In the genomic region with DNA sequence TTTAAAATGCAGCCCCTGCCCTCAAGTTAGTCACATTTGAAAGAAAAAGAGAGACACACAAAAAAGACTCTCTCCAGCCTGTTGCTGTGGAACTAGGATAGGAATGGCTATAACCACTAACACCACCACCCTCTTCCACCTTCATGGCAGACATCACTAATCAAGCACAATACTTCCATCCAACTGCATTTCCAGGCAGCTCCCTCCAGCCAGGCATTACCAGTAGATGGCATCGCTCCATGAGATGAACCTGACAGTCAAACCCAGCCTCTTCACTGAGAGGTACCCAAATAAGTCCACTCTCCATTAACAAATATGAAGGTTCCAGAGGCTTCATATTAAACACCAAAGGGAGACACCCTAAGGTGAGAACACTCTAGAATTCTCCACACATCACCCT, we compare ENCODE assay signal across 12 cellular contexts. TPM values are rescaled to one million over a fixed set of nuclear protein-coding genes. Genes with fewer than 3 reads are reported as not detected.
A peak's percentile ranks its signal among the peaks of the same experiment; 100 is the strongest.
DNase-seq lines count a peak whose midpoint lies in the region; ATAC-seq, FAIRE-seq and TF ChIP-seq lines count a peak whose summit lies in the region.
"Had no signal": no experiment of that assay in that cellular context is flagged by ENCODE, and none has a peak within 500 bp of the region (broad histone marks: within the 10 kb centered on the region; RNA-seq: fewer than 3 reads in every experiment).

No MANE protein-coding gene starts in this region.

- 100% methylated on average over 1 of the region's 1 CpG for WGBS in SK-N-SH (ENCODE audit: low lambda C conversion rate)
- 100% methylated on average over 1 of the region's 1 CpG for WGBS in HepG2 (ENCODE audit: low lambda C conversion rate)

- BruUV-seq in HepG2 (replicated peaks; lab: Mats Ljungman, UMichigan), result no TSS peak

- FAIRE-seq in HepG2 (lab: Jason Lieb, UNC), result peak; percentile 12

- H3K36me3 ChIP-seq in SK-N-SH (replicated peaks in 1 of 2; ENCODE audit: control insufficient read depth in 1 of 2, insufficient read depth in 2 of 2, low read length in 1 of 2) (peaks cover 3 to 4% of the 10 kb centered on the region in 2 experiments), HepG2 (replicated peaks in 1 of 2; ENCODE audit: control insufficient read depth in 1 of 2, insufficient read depth in 2 of 2, low read length in 2 of 2) (no peaks in the 10 kb centered on the region; a peak in 1 of 5 replicates)

- intact Hi-C loops in HepG2 (cut with micrococcal nuclease; ENCODE audit: unreplicated experiment), result no loop called here

- no peaks in the 10 kb centered on the region for H3K79me2 ChIP-seq in SK-N-SH (ENCODE audit: insufficient read depth)
- H3K79me2 ChIP-seq in HepG2 (ENCODE audit: insufficient read depth, low read length), result no peaks in the 10 kb centered on the region

- H3K9me3 ChIP-seq in SK-N-SH, result no peaks in the 10 kb centered on the region
- H3K9me3 ChIP-seq in HepG2 (ENCODE audit: low read length), result no peaks in the 10 kb centered on the region
- H3K9me3 ChIP-seq: neutrophil, testis had no signal

- no peak for DNase-seq in SK-N-SH
- no peak for DNase-seq in HFFc6
- DNase-seq in SW480 (ENCODE audit: low spot score), result peak; percentile 26
- DNase-seq in HepG2 (ENCODE audit: low spot score), result peak; percentile 15
- no peak for DNase-seq in NOMO-1 treated with dmso at 0.1 percent for 144 hours (lab: John Stamatoyannopoulos, UW; ENCODE audit: unreplicated experiment)
- no peak for DNase-seq in NOMO-1 treated with DMSO at 0.1 percent for 48 hours (lab: John Stamatoyannopoulos, UW; ENCODE audit: unreplicated experiment)
- DNase-seq: NCI-H510A, T1000, testis had no signal

- H3K4me3 Mint-ChIP-seq in HFFc6, result no peak overlapping the region

- H3K4me1 Mint-ChIP-seq in HFFc6 (ENCODE audit: low read depth), result peaks cover 6% of the 10 kb centered on the region; the same call in 1 of the 2 replicates

- H3K4me2 ChIP-seq in SK-N-SH (no peak overlapping the region), HepG2 (ENCODE audit: low read depth, low read length) (no peak overlapping the region)

- TF ChIP-seq RAD21 in SK-N-SH (IDR thresholded peaks at IDR 0.05; ENCODE audit: low read length) (peak; percentile 4; the same call in 1 of the 2 replicates), HepG2 (CRISPR knock-in tag; IDR thresholded peaks at IDR 0.05) (no peak)

- H3K4me1 ChIP-seq in SK-N-SH (ENCODE audit: control insufficient read depth in 1 of 2, insufficient read depth in 2 of 2, low read depth in 1 of 2, low read length in 1 of 2), result no peaks in the 10 kb centered on the region
- no peaks in the 10 kb centered on the region for H3K4me1 ChIP-seq in HepG2 (ENCODE audit: insufficient read depth, low read length)
- H3K4me1 ChIP-seq: testis had no signal

- no peaks in the 10 kb centered on the region for H3K9me2 ChIP-seq in SK-N-SH

- TF ChIP-seq EP300 in SK-N-SH (IDR thresholded peaks at IDR 0.05; ENCODE audit: borderline replicate concordance in 1 of 2, low read depth in 1 of 2, low read length in 1 of 2) (no peak), HepG2 (IDR thresholded peaks at IDR 0.05; ENCODE audit: low read depth in 2 of 2, low read length in 2 of 2) (no peak), HepG2 (CRISPR knock-in tag; IDR thresholded peaks at IDR 0.05; ENCODE audit: borderline replicate concordance) (no peak)

- no peak for TF ChIP-seq POLR2A in HepG2 (IDR thresholded peaks at IDR 0.05; ENCODE audit: insufficient read depth in 1 of 2, low read depth in 2 of 2, low read length in 2 of 2)

- H3F3A ChIP-seq in SK-N-SH (replicated peaks; ENCODE audit: insufficient read depth), result no peaks in the 10 kb centered on the region

- POLR2A ChIA-PET in SK-N-SH (lab: Yijun Ruan, JAX), result no interaction called here
- POLR2A ChIA-PET in HepG2 (lab: Yijun Ruan, JAX), result no interaction called here

- H4K20me1 ChIP-seq in SK-N-SH (ENCODE audit: insufficient read depth) (no peaks in the 10 kb centered on the region), HepG2 (ENCODE audit: insufficient read depth, low read length) (no peaks in the 10 kb centered on the region)

- in situ Hi-C loops in HepG2 (cut with HindIII; ENCODE audit: extremely low pct_ligation_motif_present, low pct_unique_long_range_greater_than_20kb), result no loop called here

- H3K27me3 Mint-ChIP-seq in HFFc6 (ENCODE audit: insufficient read depth), result no peaks in the 10 kb centered on the region; the same call in 1 of the 2 replicates

- TF ChIP-seq CTCF in SK-N-SH (IDR thresholded peaks at IDR 0.05) (peak; percentile 29; the same call in 1 of the 2 replicates), HFFc6 (IDR thresholded peaks at IDR 0.05) (peak; percentile 56), HepG2 (CRISPR knock-in tag; IDR thresholded peaks at IDR 0.05) (peak; percentile 52)

- H3K9ac ChIP-seq in SK-N-SH (no peak overlapping the region), HepG2 (ENCODE audit: insufficient read depth, low read depth, low read length) (no peak overlapping the region)

- H3K9me3 Mint-ChIP-seq in HFFc6, result no peaks in the 10 kb centered on the region

- no peak overlapping the region for H3K27ac ChIP-seq in SK-N-SH (ENCODE audit: low read depth in 2 of 2, low read length in 1 of 2)
- no peak overlapping the region for H3K27ac ChIP-seq in HepG2 (ENCODE audit: extremely low read length, insufficient read depth, low read length)
- H3K27ac ChIP-seq: neutrophil, testis had no signal

- H2AFZ ChIP-seq in SK-N-SH (ENCODE audit: low read depth), result no peak overlapping the region
- H2AFZ ChIP-seq in HepG2 (ENCODE audit: low read length), result no peak overlapping the region

- ATAC-seq in SK-N-SH treated with all-trans-retinoic acid at 6 μM for 48 hours, result no peak
- ATAC-seq in HepG2, result no peak
- no peak for ATAC-seq in GM18511 (IDR thresholded peaks at IDR 0.05; ENCODE audit: unreplicated experiment)

- CTCF ChIA-PET in SK-N-SH (lab: Yijun Ruan, JAX), result interaction anchor here (1.0 to 2.2 kb wide), 4 partner anchors 12 to 136 kb away, joined by 3 to 11 read pairs (median 3); no protein-coding TSS in a partner anchor
- CTCF ChIA-PET in HepG2 (lab: Yijun Ruan, JAX; ENCODE audit: low intra/inter-chr PET ratio, low total read pairs), result interaction anchor here (1.3 kb wide), 1 partner anchor 114 kb away, joined by 3 read pairs; no protein-coding TSS in a partner anchor

- peaks cover 5% of the 10 kb centered on the region for H3K36me3 Mint-ChIP-seq in HFFc6 (ENCODE audit: low read depth)

- H3K27ac Mint-ChIP-seq in HFFc6, result no peak overlapping the region

- H3K27me3 ChIP-seq in SK-N-SH (ENCODE audit: insufficient read depth) (no peaks in the 10 kb centered on the region), HepG2 (ENCODE audit: control insufficient read depth in 1 of 2, insufficient read depth in 2 of 2, low read length in 2 of 2) (no peaks in the 10 kb centered on the region)
- H3K27me3 ChIP-seq: neutrophil, testis had no signal

- H3K4me3 ChIP-seq in SK-N-SH (ENCODE audit: low read depth in 2 of 2, low read length in 1 of 2) (no peak overlapping the region), HepG2 (replicated peaks in 1 of 3; ENCODE audit: insufficient read depth in 1 of 3, low read depth in 2 of 3, low read length in 3 of 3) (no peak overlapping the region)
- H3K4me3 ChIP-seq: testis had no signal

RNA-seq across cellular contexts. Expression of a gene that starts 24.4 kb away (rescaled TPM):
- 12.0 and 12.9 TPM in 2 replicates for polyA plus RNA-seq in SK-N-SH (2012; rRNA removed)
- polyA plus RNA-seq in SK-N-SH (2012; cell fraction: cytosol; rRNA removed), result 6.1 and 6.3 TPM in 2 replicates
- polyA plus RNA-seq in SK-N-SH (2012; cell fraction: nucleus; rRNA removed), result 45.4 and 66.1 TPM in 2 replicates
- total RNA-seq in HFFc6 (2021; fragmentation: NEBNext Ultra II Directional; extraction: Animal tissue kit (Norgen Biotek cat#: 25700)), result 1 to 10 TPM; 5.8 to 6.7 (median 6.3) TPM
- 3.3 and 6.8 TPM in 2 replicates for total RNA-seq in HepG2 (2016; rRNA removed; fragmentation: Illumina TruSeq; extraction: Trizol)
- 1.4 and 1.8 TPM in 2 replicates for total RNA-seq in HepG2 (2016; cell fraction: cytosol; rRNA removed; fragmentation: Illumina TruSeq; extraction: Trizol; ENCODE audit: low read depth)
- 3.2 and 8.2 TPM in 2 replicates for total RNA-seq in HepG2 (2016; cell fraction: insoluble cytoplasmic fraction; rRNA removed; fragmentation: Illumina TruSeq; extraction: Trizol)
- total RNA-seq in HepG2 (2016; cell fraction: membrane; rRNA removed; fragmentation: Illumina TruSeq; extraction: Trizol), result 3.1 TPM in 2 replicates
- 8.8 and 10.7 TPM in 2 replicates for total RNA-seq in HepG2 (2016; cell fraction: nucleus; rRNA removed; fragmentation: Illumina TruSeq; extraction: Trizol)
- polyA plus RNA-seq in HepG2 (2011; rRNA removed), result 8.0 and 10.8 TPM in 2 replicates
- polyA plus RNA-seq in HepG2 (2011; cell fraction: cytosol; rRNA removed), result 6.6 and 7.8 TPM in 2 replicates
- 20.3 and 24.2 TPM in 2 replicates for polyA plus RNA-seq in HepG2 (2011; cell fraction: nucleus; rRNA removed)
- 3.0 and 3.5 TPM in 2 replicates for polyA plus RNA-seq in HepG2 (2012)
- polyA plus RNA-seq in HepG2 (2016; cell fraction: cytosol; fragmentation: Illumina TruSeq; extraction: Trizol; ENCODE audit: low read depth), result 0.63 and 0.74 TPM in 2 replicates
- polyA plus RNA-seq in HepG2 (2016; cell fraction: insoluble cytoplasmic fraction; fragmentation: Illumina TruSeq; extraction: Trizol; ENCODE audit: low read depth), result 3.0 and 3.7 TPM in 2 replicates
- polyA plus RNA-seq in HepG2 (2016; cell fraction: membrane; fragmentation: Illumina TruSeq; extraction: Trizol; ENCODE audit: low read depth), result 1.5 and 2.2 TPM in 2 replicates
- polyA plus RNA-seq in HepG2 (2016; cell fraction: nucleus; fragmentation: Illumina TruSeq; extraction: Trizol; ENCODE audit: insufficient read depth, low read depth), result 19.5 and 22.7 TPM in 2 replicates
- 25.8 and 85.0 TPM in 2 replicates for polyA minus RNA-seq in HepG2 (2011; rRNA and poly(A)+ RNA removed; ENCODE audit: low replicate concordance)
- polyA minus RNA-seq in HepG2 (2011; cell fraction: cytosol; rRNA and poly(A)+ RNA removed), result 5.1 and 6.3 TPM in 2 replicates
- 6.6 and 7.5 TPM in 2 replicates for polyA minus RNA-seq in HepG2 (2011; cell fraction: nucleus; rRNA and poly(A)+ RNA removed)

RNA-seq across cellular contexts. Expression of a gene that starts 47.9 kb away (rescaled TPM):
- 12.1 and 15.2 TPM in 2 replicates for polyA plus RNA-seq in SK-N-SH (2012; rRNA removed)
- polyA plus RNA-seq in SK-N-SH (2012; cell fraction: cytosol; rRNA removed), result 12.0 and 14.6 TPM in 2 replicates
- polyA plus RNA-seq in SK-N-SH (2012; cell fraction: nucleus; rRNA removed), result 17.4 and 19.8 TPM in 2 replicates
- total RNA-seq in HFFc6 (2021; fragmentation: NEBNext Ultra II Directional; extraction: Animal tissue kit (Norgen Biotek cat#: 25700)), result 10 to 100 TPM; 49.8 to 64.3 (median 54.6) TPM
- total RNA-seq in HepG2 (2016; rRNA removed; fragmentation: Illumina TruSeq; extraction: Trizol), result 5.5 and 8.5 TPM in 2 replicates
- 0.81 and 0.88 TPM in 2 replicates for total RNA-seq in HepG2 (2016; cell fraction: cytosol; rRNA removed; fragmentation: Illumina TruSeq; extraction: Trizol; ENCODE audit: low read depth)
- total RNA-seq in HepG2 (2016; cell fraction: insoluble cytoplasmic fraction; rRNA removed; fragmentation: Illumina TruSeq; extraction: Trizol), result 7.0 and 7.8 TPM in 2 replicates
- total RNA-seq in HepG2 (2016; cell fraction: membrane; rRNA removed; fragmentation: Illumina TruSeq; extraction: Trizol), result 2.5 and 3.2 TPM in 2 replicates
- 15.0 and 17.9 TPM in 2 replicates for total RNA-seq in HepG2 (2016; cell fraction: nucleus; rRNA removed; fragmentation: Illumina TruSeq; extraction: Trizol)
- polyA plus RNA-seq in HepG2 (2011; rRNA removed), result 6.7 and 9.2 TPM in 2 replicates
- 8.0 and 9.7 TPM in 2 replicates for polyA plus RNA-seq in HepG2 (2011; cell fraction: cytosol; rRNA removed)
- polyA plus RNA-seq in HepG2 (2011; cell fraction: nucleus; rRNA removed), result 11.1 and 13.1 TPM in 2 replicates
- 10.7 and 11.6 TPM in 2 replicates for polyA plus RNA-seq in HepG2 (2012)
- polyA plus RNA-seq in HepG2 (2016; cell fraction: cytosol; fragmentation: Illumina TruSeq; extraction: Trizol; ENCODE audit: low read depth), result 1.7 and 1.8 TPM in 2 replicates
- 7.6 and 10.5 TPM in 2 replicates for polyA plus RNA-seq in HepG2 (2016; cell fraction: insoluble cytoplasmic fraction; fragmentation: Illumina TruSeq; extraction: Trizol; ENCODE audit: low read depth)
- polyA plus RNA-seq in HepG2 (2016; cell fraction: membrane; fragmentation: Illumina TruSeq; extraction: Trizol; ENCODE audit: low read depth), result 2.6 and 3.9 TPM in 2 replicates
- 33.1 and 37.0 TPM in 2 replicates for polyA plus RNA-seq in HepG2 (2016; cell fraction: nucleus; fragmentation: Illumina TruSeq; extraction: Trizol; ENCODE audit: insufficient read depth, low read depth)
- 12.2 and 26.0 TPM in 2 replicates for polyA minus RNA-seq in HepG2 (2011; rRNA and poly(A)+ RNA removed; ENCODE audit: low replicate concordance)
- 14.8 and 15.8 TPM in 2 replicates for polyA minus RNA-seq in HepG2 (2011; cell fraction: cytosol; rRNA and poly(A)+ RNA removed)
- polyA minus RNA-seq in HepG2 (2011; cell fraction: nucleus; rRNA and poly(A)+ RNA removed), result 5.7 and 7.3 TPM in 2 replicates

Comparison
In these comparisons a context has a peak if more than half of its experiments do, and no peak if none do; other contexts are left out.
1. DNase-seq: peak in SW480 (single experiment) and HepG2 (single experiment); none in SK-N-SH (single experiment), HFFc6 (single experiment), NOMO-1 treated with dmso at 0.1 percent for 144 hours (single experiment) and NOMO-1 treated with DMSO at 0.1 percent for 48 hours (single experiment).
2. Peak in every context shown above with its lines, with median percentiles within 50 percentile points of each other: CTCF ChIP-seq.